In genomic region chr1:47948126-47948525, GRCh38 we compare ENCODE assay signal across 13 cellular contexts. TPM values are rescaled to one million over a fixed set of nuclear protein-coding genes. Genes with fewer than 3 reads are reported as not detected.
DNase-seq lines count a peak whose midpoint lies in the region; ATAC-seq, FAIRE-seq and TF ChIP-seq lines count a peak whose summit lies in the region.
"Had no signal": no experiment of that assay in that cellular context is flagged by ENCODE, and none has a peak within 500 bp of the region (broad histone marks: within the 10 kb centered on the region; RNA-seq: fewer than 3 reads in every experiment).

No MANE protein-coding gene starts in this region.

- no peak overlapping the region for H3K4me3 Mint-ChIP-seq in endothelial cell (ENCODE audit: unreplicated experiment)
- no peak overlapping the region for H3K4me3 Mint-ChIP-seq in activated T-cell treated with anti-CD3 and anti-CD28 coated beads, Interleukin-2, amount 50 U/mL, for 4 hours

- FAIRE-seq in D721Med (lab: Jason Lieb, UNC) = no peak
- FAIRE-seq: TTC549 had no signal

- no peak overlapping the region for H3K18ac ChIP-seq in mesendoderm (ENCODE audit: low read length)

- peaks cover 4% of the 10 kb centered on the region for H3K79me1 ChIP-seq in mesendoderm (ENCODE audit: low read length)

- no peak overlapping the region for H3K27ac ChIP-seq in mesendoderm (ENCODE audit: low read depth, low read length)
- H3K27ac ChIP-seq: left ventricle myocardium inferior had no signal

- no peak overlapping the region for H4K5ac ChIP-seq in mesendoderm (ENCODE audit: low read length)

- H2AK5ac ChIP-seq in mesendoderm (ENCODE audit: low read length) = no peak overlapping the region

- H3K79me2 ChIP-seq in mesendoderm (ENCODE audit: control insufficient read depth, insufficient read depth, low read length) = no peaks in the 10 kb centered on the region

- WGBS in mesendoderm (ENCODE audit: extremely low coverage, insufficient coverage, low lambda C conversion rate) = no CpG with 5 or more reads among the region's 5 CpGs

- no peak overlapping the region for H2BK5ac ChIP-seq in mesendoderm (ENCODE audit: low read length)

- H2BK15ac ChIP-seq in mesendoderm (replicated peaks; ENCODE audit: low read depth) = no peak overlapping the region

- no peaks in the 10 kb centered on the region for H3K36me3 Mint-ChIP-seq in endothelial cell (ENCODE audit: low read depth, unreplicated experiment)
- H3K36me3 Mint-ChIP-seq in activated T-cell treated with anti-CD3 and anti-CD28 coated beads, Interleukin-2, amount 50 U/mL, for 4 hours (ENCODE audit: insufficient read depth) = no peaks in the 10 kb centered on the region

- TF ChIP-seq CTCF in D721Med (IDR thresholded peaks at IDR 0.05; ENCODE audit: insufficient read depth, missing control alignments) (peak; percentile 46), endothelial cell (IDR thresholded peaks at IDR 0.05; ENCODE audit: unreplicated experiment) (no peak)

- no peak overlapping the region for H4K8ac ChIP-seq in mesendoderm (ENCODE audit: low read depth, low read length)

- no peak overlapping the region for H2BK120ac ChIP-seq in mesendoderm (ENCODE audit: low read depth, low read length)

- H3K4me1 ChIP-seq in mesendoderm (ENCODE audit: control insufficient read depth, low read depth, low read length) = peaks cover 3% of the 10 kb centered on the region

- H3K23ac ChIP-seq in mesendoderm (ENCODE audit: low read length) = no peak overlapping the region

- H3K4ac ChIP-seq in mesendoderm (ENCODE audit: low read depth, low read length) = no peak overlapping the region

- no peak overlapping the region for H3K27ac Mint-ChIP-seq in endothelial cell (ENCODE audit: unreplicated experiment)

- DNase-seq in D721Med (ENCODE audit: insufficient read length, low spot score) (no peak), NCI-H524 treated with DMSO at 0.1 percent for 48 hours (lab: John Stamatoyannopoulos, UW) (peak; percentile 13), endothelial cell (ENCODE audit: low spot score) (peak; percentile 31), mesendoderm (peak; percentile 79), EL (no peak)
- DNase-seq in activated CD4-positive, alpha-beta T cell treated with anti-CD3 and anti-CD28 coated beads for 1 hour = no peak
- no peak for DNase-seq in activated T-cell treated with anti-CD3 and anti-CD28 coated beads, Interleukin-2, amount 50 U/mL, for 1 hour
- DNase-seq in activated T-cell treated with anti-CD3 and anti-CD28 coated beads, Interleukin-2, amount 50 U/mL, for 4 hours = no peak
- DNase-seq: aorta, erythroblast, left ventricle myocardium inferior, NCI-H1105 had no signal

- no peaks in the 10 kb centered on the region for H3K9me3 Mint-ChIP-seq in endothelial cell (ENCODE audit: unreplicated experiment)
- no peaks in the 10 kb centered on the region for H3K9me3 Mint-ChIP-seq in activated T-cell treated with anti-CD3 and anti-CD28 coated beads, Interleukin-2, amount 50 U/mL, for 4 hours

- H3K9ac ChIP-seq in mesendoderm (ENCODE audit: low read length) = no peak overlapping the region

- H3K4me2 ChIP-seq in mesendoderm (ENCODE audit: low read length) = no peak overlapping the region

- peaks cover 1% of the 10 kb centered on the region for H3K27me3 Mint-ChIP-seq in endothelial cell (ENCODE audit: unreplicated experiment)
- H3K27me3 Mint-ChIP-seq in activated T-cell treated with anti-CD3 and anti-CD28 coated beads, Interleukin-2, amount 50 U/mL, for 4 hours (ENCODE audit: low read depth) = no peaks in the 10 kb centered on the region

- ATAC-seq in activated T-cell treated with anti-CD3 and anti-CD28 coated beads, Interleukin-2, amount 50 U/mL, for 4 hours = no peak

- no peak overlapping the region for H3K4me3 ChIP-seq in mesendoderm (ENCODE audit: low read length)
- H3K4me3 ChIP-seq: left ventricle myocardium inferior had no signal

- no peaks in the 10 kb centered on the region for H3K36me3 ChIP-seq in mesendoderm (ENCODE audit: control insufficient read depth, insufficient read depth, low read length)
- H3K36me3 ChIP-seq: left ventricle myocardium inferior had no signal

- no peaks in the 10 kb centered on the region for H3K27me3 ChIP-seq in mesendoderm (ENCODE audit: insufficient read depth, low read length, poor library complexity)

- H3K4me1 Mint-ChIP-seq in endothelial cell (ENCODE audit: unreplicated experiment) = peaks cover 2% of the 10 kb centered on the region
- H3K4me1 Mint-ChIP-seq in activated T-cell treated with anti-CD3 and anti-CD28 coated beads, Interleukin-2, amount 50 U/mL, for 4 hours (ENCODE audit: low read depth) = no peaks in the 10 kb centered on the region

- H3K56ac ChIP-seq in mesendoderm (ENCODE audit: low read length) = no peak overlapping the region

RNA-seq across cellular contexts. Expression of gene TRABD2B, which starts 49.1 kb away (rescaled TPM):
- 1.0 TPM for total RNA-seq in endothelial cell (ENCODE audit: unreplicated experiment)
- 3.4 TPM for polyA plus RNA-seq in mesendoderm (2013, experiment 1 of 2)
- polyA plus RNA-seq in mesendoderm (2013, experiment 2 of 2) = 2.7 TPM
- not detected for total RNA-seq in activated T-cell treated with anti-CD3 and anti-CD28 coated beads, Interleukin-2, amount 50 U/mL, for 4 hours

Comparison
In these comparisons a context has a peak if more than half of its experiments do, and no peak if none do; other contexts are left out.
1. DNase-seq: peak in NCI-H524 treated with DMSO at 0.1 percent for 48 hours (single experiment), endothelial cell (single experiment) and mesendoderm (single experiment); none in D721Med (single experiment), activated CD4-positive, alpha-beta T cell treated with anti-CD3 and anti-CD28 coated beads for 1 hour (single experiment), activated T-cell treated with anti-CD3 and anti-CD28 coated beads, Interleukin-2, amount 50 U/mL, for 1 hour (single experiment), EL (single experiment) and activated T-cell treated with anti-CD3 and anti-CD28 coated beads, Interleukin-2, amount 50 U/mL, for 4 hours (single experiment).